11 cellular contexts compared by ENCODE assay signal in genomic region chr11:70381872-70382842, GRCh38. TPM values are rescaled to one million over a fixed set of nuclear protein-coding genes. Genes with fewer than 3 reads are reported as not detected.
DNase-seq lines count a peak whose midpoint lies in the region; ATAC-seq and TF ChIP-seq lines count a peak whose summit lies in the region.
"Had no signal": no experiment of that assay in that cellular context is flagged by ENCODE, and none has a peak within 500 bp of the region (broad histone marks: within the 10 kb centered on the region; RNA-seq: fewer than 3 reads in every experiment).

No MANE protein-coding gene starts in this region.

- no peaks in the 10 kb centered on the region for H3K9me3 ChIP-seq in A673 (ENCODE audit: low read depth, low read length, poor library complexity, severe bottlenecking)
- no peaks in the 10 kb centered on the region for H3K9me3 ChIP-seq in mucosa of descending colon
- H3K9me3 ChIP-seq in SJCRH30 (replicated peaks) = no peaks in the 10 kb centered on the region
- H3K9me3 ChIP-seq: HAP-1 had no signal

- no TSS peak for BruUV-seq in A673 (replicated peaks; lab: Mats Ljungman, UMichigan)

- intact Hi-C loops in A673 (cut with micrococcal nuclease; ENCODE audit: unreplicated experiment) (no loop called here), mucosa of descending colon (cut with DNase I, micrococcal nuclease) (no loop called here)

- H3K27ac Mint-ChIP-seq in HFFc6 = peak overlapping the region; percentile 96

- CTCF ChIA-PET in A673 (lab: Charles Lee) = interaction anchor here (0.7 kb wide), 1 partner anchor 101 kb away, joined by 3 read pairs; no protein-coding TSS in a partner anchor

- peak overlapping the region; percentile 72 for H3K4me3 Mint-ChIP-seq in HFFc6
- H3K4me3 Mint-ChIP-seq: naive B cell had no signal

- peaks cover 23% of the 10 kb centered on the region for H3K36me3 Mint-ChIP-seq in HFFc6 (ENCODE audit: low read depth)

- H3K9me3 Mint-ChIP-seq in HFFc6 = no peaks in the 10 kb centered on the region
- H3K9me3 Mint-ChIP-seq: naive B cell had no signal

- peaks cover 32% of the 10 kb centered on the region for H3K4me1 Mint-ChIP-seq in HFFc6 (ENCODE audit: low read depth)

- 0 out of 2 replicates have a peak, but pooled peaks have one; percentile 27 for TF ChIP-seq CTCF in A673 (conservative IDR thresholded peaks at IDR 0.05; ENCODE audit: low read depth, low read length)
- TF ChIP-seq CTCF in HFFc6 (IDR thresholded peaks at IDR 0.05) = peak; percentile 53; the same call in 1 of the 2 replicates
- TF ChIP-seq CTCF in mucosa of descending colon (IDR thresholded peaks at IDR 0.05) = no peak

- H3K27me3 ChIP-seq in A673 (replicated peaks; ENCODE audit: insufficient read depth, low read depth, low read length, poor library complexity) (no peaks in the 10 kb centered on the region), SJCRH30 (no peaks in the 10 kb centered on the region)

- H3K27ac ChIP-seq in A673 (ENCODE audit: low read depth, low read length, poor library complexity, severe bottlenecking) = peak overlapping the region; percentile 3
- peak overlapping the region; percentile 39 for H3K27ac ChIP-seq in cingulate gyrus (ENCODE audit: low read depth, low read length)
- no peak overlapping the region for H3K27ac ChIP-seq in SJCRH30
- H3K27ac ChIP-seq: HL-60 had no signal

- H3K36me3 ChIP-seq in A673 (ENCODE audit: insufficient read depth, low read length, poor library complexity, severe bottlenecking) (peaks cover 71% of the 10 kb centered on the region), mucosa of descending colon (ENCODE audit: low read depth) (no peaks in the 10 kb centered on the region), SJCRH30 (peaks cover 14% of the 10 kb centered on the region)

- DNase-seq in A673 (ENCODE audit: low spot score) = peak; percentile 75
- DNase-seq in HFFc6 = peak; percentile 87
- no peak for DNase-seq in mucosa of descending colon
- no peak for DNase-seq in NCI-H69 (lab: John Stamatoyannopoulos, UW)
- no peak for DNase-seq in foreskin melanocyte
- no peak for DNase-seq in SJCRH30
- DNase-seq: naive B cell had no signal

- peaks cover 27% of the 10 kb centered on the region for H3K4me1 ChIP-seq in A673 (ENCODE audit: insufficient read depth, low read length, poor library complexity, severe bottlenecking)
- no peaks in the 10 kb centered on the region for H3K4me1 ChIP-seq in mucosa of descending colon (ENCODE audit: low read depth)
- H3K4me1 ChIP-seq in SJCRH30 = no peaks in the 10 kb centered on the region
- H3K4me1 ChIP-seq: HAP-1 had no signal

- H3K4me3 ChIP-seq in A673 (ENCODE audit: low read depth, low read length, poor library complexity, severe bottlenecking) = no peak overlapping the region
- no peak overlapping the region for H3K4me3 ChIP-seq in mucosa of descending colon
- no peak overlapping the region for H3K4me3 ChIP-seq in SJCRH30
- H3K4me3 ChIP-seq: HAP-1 had no signal

- H3K27me3 Mint-ChIP-seq in HFFc6 (ENCODE audit: insufficient read depth) = no peaks in the 10 kb centered on the region
- H3K27me3 Mint-ChIP-seq: naive B cell had no signal

- peak; percentile 25 for ATAC-seq in mucosa of descending colon
- ATAC-seq in HG03045 (IDR thresholded peaks at IDR 0.05; ENCODE audit: unreplicated experiment) = no peak

- POLR2A ChIA-PET in A673 (lab: Charles Lee; ENCODE audit: low non-redundant PET) = no interaction called here

RNA-seq across cellular contexts. Expression of gene CTTN, which starts 16.2 kb away (rescaled TPM):
- total RNA-seq in A673 (2021) = 247 TPM in 2 replicates
- 100 to 1,000 TPM; 365 to 411 (median 374) TPM for total RNA-seq in HFFc6 (2021; fragmentation: NEBNext Ultra II Directional; extraction: Animal tissue kit (Norgen Biotek cat#: 25700))
- total RNA-seq in mucosa of descending colon = 100 to 1,000 TPM; 223 to 314 (median 280) TPM
- 56.4 and 71.3 TPM in 2 replicates for total RNA-seq in SJCRH30 (2014; rRNA removed; shearing (Covaris generic))

Comparison
In these comparisons a context has a peak if more than half of its experiments do, and no peak if none do; other contexts are left out.
1. DNase-seq: peak in A673 (single experiment) and HFFc6 (single experiment); none in mucosa of descending colon (0 of 3), NCI-H69 (single experiment), foreskin melanocyte (single experiment) and SJCRH30 (0 of 2).